In the genomic region with DNA sequence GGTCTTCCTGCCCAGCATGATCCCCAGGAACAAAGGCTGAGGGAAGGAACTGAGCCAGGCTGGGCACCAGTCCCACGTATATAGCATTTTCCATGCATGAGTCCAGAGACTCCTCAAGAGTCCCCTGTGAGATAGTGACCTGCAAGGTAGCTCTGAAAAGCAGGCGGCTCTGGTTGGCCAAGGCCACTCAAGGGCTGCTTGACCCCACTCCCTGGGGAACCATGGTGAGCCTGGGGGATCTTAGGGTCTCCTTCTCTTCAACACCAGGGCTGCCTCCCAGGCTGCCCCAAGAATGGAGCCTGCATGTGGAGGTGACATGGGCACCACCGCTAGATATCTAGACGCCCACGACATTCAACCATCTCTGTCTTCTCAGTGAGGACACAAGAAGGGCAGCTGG, we compare ENCODE assay signal across 34 cellular contexts.
"Had no signal": no experiment of that assay in that cellular context is flagged by ENCODE, and none has a peak within 500 bp of the region (broad histone marks: within the 10 kb centered on the region; RNA-seq: fewer than 3 reads in every experiment).

No MANE protein-coding gene starts in this region.

- H3K27me3 Mint-ChIP-seq: naive thymus-derived CD4-positive, alpha-beta T cell; progenitor cell of endocrine pancreas; stimulated activated memory B cell treated with anti-CD40 and anti-IgM and Interleukin-4, amounts not matched to agents 10 μg/mL and 1 μg/mL and 100 μg/mL, for 72 hours; stimulated activated naive CD8-positive, alpha-beta T cell treated with anti-CD3 and anti-CD28 coated beads, Interleukin-15, amount 100 ng/mL, for 72 hours had no signal

- H3K4me2 ChIP-seq: neural progenitor cell, smooth muscle cell had no signal

- H3K4me1 Mint-ChIP-seq: natural killer cell, nephron had no signal

- H3K27ac Mint-ChIP-seq: naive thymus-derived CD4-positive, alpha-beta T cell; natural killer cell; nephron; neural progenitor cell; progenitor cell of endocrine pancreas; stimulated activated memory B cell treated with anti-CD40 and anti-IgM and Interleukin-4, amounts not matched to agents 10 μg/mL and 1 μg/mL and 100 μg/mL, for 72 hours; stimulated activated naive CD8-positive, alpha-beta T cell treated with anti-CD3 and anti-CD28 coated beads, Interleukin-15, amount 100 ng/mL, for 72 hours; type B pancreatic cell had no signal

- H3K9ac ChIP-seq: neural progenitor cell, parathyroid adenoma had no signal

- H3K36me3 ChIP-seq: neural progenitor cell, neutrophil, ovary, right lobe of liver, suprapubic skin, transverse colon, upper lobe of right lung, vagina had no signal

- ATAC-seq: naive thymus-derived CD4-positive, alpha-beta T cell; natural killer cell; psoas muscle; right cardiac atrium; right lobe of liver; stimulated activated memory B cell treated with anti-CD40 and anti-IgM and Interleukin-4, amounts not matched to agents 10 μg/mL and 1 μg/mL and 100 μg/mL, for 72 hours; stimulated activated naive CD8-positive, alpha-beta T cell treated with anti-CD3 and anti-CD28 coated beads, Interleukin-15, amount 100 ng/mL, for 72 hours; stimulated activated naive CD8-positive, alpha-beta T cell treated with anti-CD3 and anti-CD28 coated beads, Interleukin-15, Interleukin-2, amounts not matched to agents 100 U/mL and 50 U/mL, for 24 hours; upper lobe of right lung had no signal

- FAIRE-seq: urothelium cell line had no signal

- H2AFZ ChIP-seq: neural progenitor cell, parathyroid adenoma had no signal

- H3K9me3 Mint-ChIP-seq: naive thymus-derived CD4-positive, alpha-beta T cell; natural killer cell; nephron; neural progenitor cell; stimulated activated memory B cell treated with anti-CD40 and anti-IgM and Interleukin-4, amounts not matched to agents 10 μg/mL and 1 μg/mL and 100 μg/mL, for 72 hours; stimulated activated naive CD8-positive, alpha-beta T cell treated with anti-CD3 and anti-CD28 coated beads, Interleukin-15, amount 100 ng/mL, for 72 hours; type B pancreatic cell had no signal

- H3K4me1 ChIP-seq: neural progenitor cell, parathyroid adenoma, right lobe of liver, spleen, suprapubic skin, testis, tibial artery, transverse colon, upper lobe of right lung, vagina had no signal

- H3K9me3 ChIP-seq: neutrophil, ovary, psoas muscle, right lobe of liver, spleen, suprapubic skin, testis, tibial artery, transverse colon, upper lobe of right lung, vagina had no signal

- H3K27me3 ChIP-seq: neural progenitor cell, neutrophil, ovary, right lobe of liver, spleen, suprapubic skin, testis, tibial artery, transverse colon, upper lobe of right lung, vagina had no signal

- H3K4me3 ChIP-seq: neural progenitor cell, ovary, psoas muscle, right lobe of liver, skin epidermis, smooth muscle cell, spleen, suprapubic skin, testis, tibial artery, transverse colon, upper lobe of right lung, vagina had no signal

- H3K27ac ChIP-seq: neural progenitor cell, neutrophil, ovary, parathyroid adenoma, psoas muscle, right lobe of liver, skin epidermis, spleen, suprapubic skin, testis, tibial artery, transverse colon, upper lobe of right lung, vagina had no signal

- H3K79me2 ChIP-seq: parathyroid adenoma had no signal

- H3K4me3 Mint-ChIP-seq: naive thymus-derived CD4-positive, alpha-beta T cell; natural killer cell; nephron; neural progenitor cell; stimulated activated memory B cell treated with anti-CD40 and anti-IgM and Interleukin-4, amounts not matched to agents 10 μg/mL and 1 μg/mL and 100 μg/mL, for 72 hours; stimulated activated naive CD8-positive, alpha-beta T cell treated with anti-CD3 and anti-CD28 coated beads, Interleukin-15, amount 100 ng/mL, for 72 hours; type B pancreatic cell had no signal

- DNase-seq: naive thymus-derived CD4-positive, alpha-beta T cell; natural killer cell; nucleus accumbens; ovary; posterior cingulate gyrus; psoas muscle; right cardiac atrium; right lobe of liver; spleen; stimulated activated CD4-positive, alpha-beta T cell treated with anti-CD3 and anti-CD28 coated beads, Interleukin-12 subunit alpha, Interleukin-12 subunit beta, amount 100 ng/mL, for 4 hours; stimulated activated CD4-positive, alpha-beta T cell treated with anti-CD3 and anti-CD28 coated beads, Interleukin-1b, Interleukin-23, amount 100 ng/mL, for 48 hours; stimulated activated CD4-positive, alpha-beta T cell treated with anti-CD3 and anti-CD28 coated beads, Interleukin-4, amount 100 ng/mL, for 1 hour; stimulated activated CD4-positive, alpha-beta T cell treated with anti-CD3 and anti-CD28 coated beads, Interleukin-4, amount 100 ng/mL, for 4 hours; stimulated activated CD8-positive, alpha-beta memory T cell treated with anti-CD3 and anti-CD28 coated beads, Interleukin-4, amount 100 ng/mL, for 48 hours; stimulated activated naive CD4-positive, alpha-beta T cell; stimulated activated naive CD8-positive, alpha-beta T cell treated with anti-CD3 and anti-CD28 coated beads, Interleukin-15, amount 100 ng/mL, for 72 hours; stimulated activated naive CD8-positive, alpha-beta T cell treated with anti-CD3 and anti-CD28 coated beads, Interleukin-15, Interleukin-2, amounts not matched to agents 100 U/mL and 50 U/mL, for 24 hours; substantia nigra; testis; tibial artery; transverse colon; upper lobe of right lung had no signal

- H3K36me3 Mint-ChIP-seq: natural killer cell; neural progenitor cell; stimulated activated memory B cell treated with anti-CD40 and anti-IgM and Interleukin-4, amounts not matched to agents 10 μg/mL and 1 μg/mL and 100 μg/mL, for 72 hours; type B pancreatic cell had no signal
